ENCODE assay signal across 28 cellular contexts in genomic region chr3:3641877-3642276, GRCh38.
"Had no signal": no experiment of that assay in that cellular context is flagged by ENCODE, and none has a peak within 500 bp of the region (broad histone marks: within the 10 kb centered on the region; RNA-seq: fewer than 3 reads in every experiment).

No MANE protein-coding gene starts in this region.

- ATAC-seq: stimulated activated effector memory CD8-positive, alpha-beta T cell treated with anti-CD3 and anti-CD28 coated beads, Interleukin-12 subunit alpha, Interleukin-12 subunit beta, amount 100 ng/mL, for 72 hours; stimulated activated memory B cell treated with anti-CD40 and anti-IgM and Interleukin-4, amounts not matched to agents 10 μg/mL and 1 μg/mL and 100 μg/mL, for 72 hours; stimulated activated naive B cell treated with anti-CD40 and anti-IgM and Interleukin-4, amounts not matched to agents 10 μg/mL and 1 μg/mL and 100 μg/mL, for 72 hours; stimulated activated naive CD8-positive, alpha-beta T cell treated with anti-CD3 and anti-CD28 coated beads, Interleukin-15, amount 100 ng/mL, for 72 hours; stimulated activated naive CD8-positive, alpha-beta T cell treated with anti-CD3 and anti-CD28 coated beads, Interleukin-15, Interleukin-2, amounts not matched to agents 100 U/mL and 50 U/mL, for 24 hours; upper lobe of right lung had no signal

- H3K4me1 ChIP-seq: stomach, thyroid gland, tibial artery, tibial nerve, upper lobe of left lung, upper lobe of right lung, uterus, vagina had no signal

- H3K9me3 Mint-ChIP-seq: stimulated activated effector memory CD8-positive, alpha-beta T cell treated with anti-CD3 and anti-CD28 coated beads, Interleukin-12 subunit alpha, Interleukin-12 subunit beta, amount 100 ng/mL, for 72 hours; stimulated activated memory B cell treated with anti-CD40 and anti-IgM and Interleukin-4, amounts not matched to agents 10 μg/mL and 1 μg/mL and 100 μg/mL, for 72 hours; stimulated activated naive B cell treated with anti-CD40 and anti-IgM and Interleukin-4, amounts not matched to agents 10 μg/mL and 1 μg/mL and 100 μg/mL, for 72 hours; stimulated activated naive CD8-positive, alpha-beta T cell treated with anti-CD3 and anti-CD28 coated beads, Interleukin-15, amount 100 ng/mL, for 72 hours; type B pancreatic cell had no signal

- H3K4me3 ChIP-seq: stomach, suprapubic skin, testis, thoracic aorta, thyroid gland, tibial artery, tibial nerve, transverse colon, upper lobe of left lung, upper lobe of right lung, uterus, vagina had no signal

- H3K4me3 Mint-ChIP-seq: stimulated activated effector memory CD8-positive, alpha-beta T cell treated with anti-CD3 and anti-CD28 coated beads, Interleukin-12 subunit alpha, Interleukin-12 subunit beta, amount 100 ng/mL, for 72 hours; stimulated activated memory B cell treated with anti-CD40 and anti-IgM and Interleukin-4, amounts not matched to agents 10 μg/mL and 1 μg/mL and 100 μg/mL, for 72 hours; stimulated activated naive B cell treated with anti-CD40 and anti-IgM and Interleukin-4, amounts not matched to agents 10 μg/mL and 1 μg/mL and 100 μg/mL, for 72 hours; stimulated activated naive CD8-positive, alpha-beta T cell treated with anti-CD3 and anti-CD28 coated beads, Interleukin-15, amount 100 ng/mL, for 72 hours; stimulated activated naive CD8-positive, alpha-beta T cell treated with anti-CD3 and anti-CD28 coated beads, Interleukin-15, Interleukin-2, amounts not matched to agents 100 ng/mL and 50 ng/mL, for 24 hours; type B pancreatic cell had no signal

- H3K27me3 ChIP-seq: stomach, suprapubic skin, testis, thyroid gland, tibial artery, tibial nerve, transverse colon, upper lobe of left lung, upper lobe of right lung, uterus, vagina had no signal

- H3K27ac ChIP-seq: stomach, suprapubic skin, testis, thoracic aorta, thyroid gland, tibial artery, tibial nerve, transverse colon, upper lobe of left lung, upper lobe of right lung, uterus, vagina had no signal

- H3K4me1 Mint-ChIP-seq: stimulated activated effector memory CD8-positive, alpha-beta T cell treated with anti-CD3 and anti-CD28 coated beads, Interleukin-12 subunit alpha, Interleukin-12 subunit beta, amount 100 ng/mL, for 72 hours; stimulated activated naive CD8-positive, alpha-beta T cell treated with anti-CD3 and anti-CD28 coated beads, Interleukin-15, amount 100 ng/mL, for 72 hours had no signal

- H3K36me3 Mint-ChIP-seq: stimulated activated effector memory CD8-positive, alpha-beta T cell treated with anti-CD3 and anti-CD28 coated beads, Interleukin-12 subunit alpha, Interleukin-12 subunit beta, amount 100 ng/mL, for 72 hours; stimulated activated memory B cell treated with anti-CD40 and anti-IgM and Interleukin-4, amounts not matched to agents 10 μg/mL and 1 μg/mL and 100 μg/mL, for 72 hours; stimulated activated naive B cell treated with anti-CD40 and anti-IgM and Interleukin-4, amounts not matched to agents 10 μg/mL and 1 μg/mL and 100 μg/mL, for 72 hours; type B pancreatic cell had no signal

- FAIRE-seq: urothelium cell line had no signal

- H3K36me3 ChIP-seq: stomach, suprapubic skin, thoracic aorta, thyroid gland, tibial artery, tibial nerve, transverse colon, upper lobe of left lung, upper lobe of right lung, uterus, vagina had no signal

- H3K27ac Mint-ChIP-seq: stimulated activated effector memory CD8-positive, alpha-beta T cell treated with anti-CD3 and anti-CD28 coated beads, Interleukin-12 subunit alpha, Interleukin-12 subunit beta, amount 100 ng/mL, for 72 hours; stimulated activated memory B cell treated with anti-CD40 and anti-IgM and Interleukin-4, amounts not matched to agents 10 μg/mL and 1 μg/mL and 100 μg/mL, for 72 hours; stimulated activated naive B cell treated with anti-CD40 and anti-IgM and Interleukin-4, amounts not matched to agents 10 μg/mL and 1 μg/mL and 100 μg/mL, for 72 hours; stimulated activated naive CD8-positive, alpha-beta T cell treated with anti-CD3 and anti-CD28 coated beads, Interleukin-15, amount 100 ng/mL, for 72 hours; stimulated activated naive CD8-positive, alpha-beta T cell treated with anti-CD3 and anti-CD28 coated beads, Interleukin-15, Interleukin-2, amounts not matched to agents 100 ng/mL and 50 ng/mL, for 24 hours; type B pancreatic cell had no signal

- H3K27me3 Mint-ChIP-seq: stimulated activated memory B cell treated with anti-CD40 and anti-IgM and Interleukin-4, amounts not matched to agents 10 μg/mL and 1 μg/mL and 100 μg/mL, for 72 hours; stimulated activated naive B cell treated with anti-CD40 and anti-IgM and Interleukin-4, amounts not matched to agents 10 μg/mL and 1 μg/mL and 100 μg/mL, for 72 hours; stimulated activated naive CD8-positive, alpha-beta T cell treated with anti-CD3 and anti-CD28 coated beads, Interleukin-15, Interleukin-2, amounts not matched to agents 100 ng/mL and 50 ng/mL, for 24 hours; type B pancreatic cell had no signal

- DNase-seq: stimulated activated CD4-positive, alpha-beta T cell treated with anti-CD3 and anti-CD28 coated beads, Interleukin-2, amount 100 ng/mL, for 48 hours; stimulated activated CD4-positive, alpha-beta T cell treated with anti-CD3 and anti-CD28 coated beads, Interleukin-4, amount 100 ng/mL, for 1 hour; stimulated activated CD4-positive, alpha-beta T cell treated with anti-CD3 and anti-CD28 coated beads, Interleukin-4, amount 100 ng/mL, for 24 hours; stimulated activated CD4-positive, alpha-beta T cell treated with anti-CD3 and anti-CD28 coated beads, Interleukin-4, amount 100 ng/mL, for 4 hours; stimulated activated CD8-positive, alpha-beta memory T cell treated with anti-CD3 and anti-CD28 coated beads, Interleukin-4, amount 100 ng/mL, for 48 hours; stimulated activated naive B cell treated with anti-CD40 and anti-IgM and Interleukin-4, amounts not matched to agents 10 μg/mL and 1 μg/mL and 100 μg/mL, for 72 hours; stimulated activated naive CD4-positive, alpha-beta T cell; stimulated activated naive CD4-positive, alpha-beta T cell treated with Interleukin-2 at 50 U/mL for 16 hours; stimulated activated naive CD8-positive, alpha-beta T cell treated with anti-CD3 and anti-CD28 coated beads, Interleukin-15, amount 100 ng/mL, for 72 hours; stimulated activated naive CD8-positive, alpha-beta T cell treated with anti-CD3 and anti-CD28 coated beads, Interleukin-15, Interleukin-2, amounts not matched to agents 100 U/mL and 50 U/mL, for 24 hours; stomach; substantia nigra; testis; thyroid gland; tibial artery; transverse colon; upper lobe of left lung; upper lobe of right lung; uterus had no signal

- H3K9me3 ChIP-seq: stomach, suprapubic skin, testis, thoracic aorta, thyroid gland, tibial artery, tibial nerve, transverse colon, upper lobe of left lung, upper lobe of right lung, uterus, vagina had no signal
